ENCODE assay signal across 2 cellular contexts in genomic region chrX:150968862-150969720, GRCh38.
TF ChIP-seq lines count a peak whose summit lies in the region.

No MANE protein-coding gene starts in this region.

TF ChIP-seq in H1, 55 proteins besides CTCF, POLR2A, EP300 and RAD21:
- TF ChIP-seq BRCA1 (IDR thresholded peaks at IDR 0.05; ENCODE audit: low read depth, low read length) (no peak), PHF8 (conservative IDR thresholded peaks at IDR 0.05; ENCODE audit: low read depth, low read length) (no peak), CTBP2 (IDR thresholded peaks at IDR 0.05; ENCODE audit: borderline replicate concordance, insufficient read depth, insufficient read length, low read length) (no peak), RXRA (IDR thresholded peaks at IDR 0.05; ENCODE audit: insufficient read depth, low read depth, low read length) (no peak), NANOG (IDR thresholded peaks at IDR 0.05; ENCODE audit: insufficient read depth, low read depth, low read length, poor library complexity, severe bottlenecking) (no peak), CBX8 (IDR thresholded peaks at IDR 0.05; ENCODE audit: borderline replicate concordance, low read depth, low read length) (no peak), CBX5 (IDR thresholded peaks at IDR 0.05; ENCODE audit: low read depth, low read length) (no peak), RFX5 (IDR thresholded peaks at IDR 0.05; ENCODE audit: borderline replicate concordance, low read depth, low read length) (no peak), ZNF274 (IDR thresholded peaks at IDR 0.05; ENCODE audit: borderline replicate concordance, extremely low read depth, low read length) (no peak), EGR1 (IDR thresholded peaks at IDR 0.05; ENCODE audit: borderline replicate concordance, low read depth, low read length) (no peak), YY1 (IDR thresholded peaks at IDR 0.05; ENCODE audit: low read depth, low read length) (no peak), KDM5A (IDR thresholded peaks at IDR 0.05; ENCODE audit: low read length) (no peak)

TF ChIP-seq in HepG2, 621 proteins besides CTCF, POLR2A, EP300 and RAD21:
- no peak for TF ChIP-seq ZNF326 (CRISPR knock-in tag; IDR thresholded peaks at IDR 0.05; ENCODE audit: borderline replicate concordance)
TF ChIP-seq in HepG2: peak in this region for 0.
